Comparison of ENCODE assay signal across 8 cellular contexts in the genomic region with DNA sequence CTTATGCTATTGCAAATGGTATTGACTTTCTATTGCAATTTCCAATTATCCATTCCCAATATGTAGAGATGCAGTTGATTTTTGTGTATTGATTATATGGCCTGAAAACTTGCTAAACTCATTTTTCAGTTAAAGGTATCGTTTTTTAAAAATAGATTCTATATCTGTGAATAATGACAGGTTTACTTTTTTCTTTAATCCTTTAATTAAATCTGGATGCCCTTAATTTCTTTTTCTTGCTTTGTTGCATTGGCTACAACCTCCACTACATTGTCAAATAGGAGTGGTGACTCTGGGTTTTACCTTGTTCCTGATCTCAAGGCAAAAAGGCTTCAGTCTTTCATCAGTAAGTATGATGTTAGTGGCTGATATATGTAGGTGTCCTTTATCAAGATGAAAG.
"Had no signal": no experiment of that assay in that cellular context is flagged by ENCODE, and none has a peak within 500 bp of the region (broad histone marks: within the 10 kb centered on the region; RNA-seq: fewer than 3 reads in every experiment).

No MANE protein-coding gene starts in this region.

- H3K36me3 Mint-ChIP-seq: IgD-negative memory B cell had no signal

- H3K4me1 Mint-ChIP-seq: IgD-negative memory B cell had no signal

- H3K27ac ChIP-seq: HL-60, KMS-11 had no signal

- H3K4me3 Mint-ChIP-seq: IgD-negative memory B cell had no signal

- H3K4me3 ChIP-seq: K562 had no signal

- ATAC-seq: HepG2, K562 had no signal

- H3K27ac Mint-ChIP-seq: IgD-negative memory B cell had no signal

- DNase-seq: IMR-90, KBM-7, KG1 had no signal
